In the genomic region with DNA sequence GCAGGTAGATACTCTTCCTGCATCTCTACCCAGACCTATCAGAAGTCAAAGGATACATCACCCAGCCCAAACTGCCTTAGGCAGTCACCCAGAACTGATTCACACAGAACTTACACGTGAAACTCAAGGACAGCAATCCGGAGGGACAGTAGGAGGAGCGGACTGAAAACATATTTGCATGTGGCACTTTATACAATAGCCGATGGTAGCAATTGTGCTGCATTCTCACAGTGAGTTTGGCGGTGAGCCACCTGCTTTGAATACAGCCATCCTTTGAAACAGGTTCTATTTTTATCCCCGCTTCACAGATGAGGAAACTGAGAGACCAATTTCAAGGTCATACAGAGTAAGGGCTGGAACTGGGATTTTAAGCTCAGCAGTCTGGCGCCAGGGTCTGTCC, we compare ENCODE assay signal across 16 cellular contexts.
DNase-seq lines count a peak whose midpoint lies in the region; ATAC-seq and TF ChIP-seq lines count a peak whose summit lies in the region.
"Had no signal": no experiment of that assay in that cellular context is flagged by ENCODE, and none has a peak within 500 bp of the region (broad histone marks: within the 10 kb centered on the region; RNA-seq: fewer than 3 reads in every experiment).

No MANE protein-coding gene starts in this region.

- intact Hi-C loops in testis (cut with DNase I; ENCODE audit: low total_unique reads): no loop called here

- no peak for TF ChIP-seq CTCF in testis (IDR thresholded peaks at IDR 0.05)

- no peaks in the 10 kb centered on the region for H3K36me3 ChIP-seq in testis (ENCODE audit: low read depth, missing control alignments)
- H3K36me3 ChIP-seq: pancreas, tibial nerve had no signal

- no peak overlapping the region for H3K4me3 ChIP-seq in testis
- H3K4me3 ChIP-seq: pancreas, tibial nerve had no signal

- peak; percentile 88 for ATAC-seq in HG03103 (IDR thresholded peaks at IDR 0.05; ENCODE audit: low read depth, unreplicated experiment)
- no peak for ATAC-seq in HG03097 (IDR thresholded peaks at IDR 0.05; ENCODE audit: low FRiP score, unreplicated experiment)
- ATAC-seq: activated CD4-positive, CD25-positive, alpha-beta regulatory T cell treated with anti-CD3 and anti-CD28 coated beads, Interleukin-2, amount 50 U/mL, for 24 hours; CD8-positive, alpha-beta T cell had no signal

- TF ChIP-seq POLR2A in testis (IDR thresholded peaks at IDR 0.05): no peak

- no peaks in the 10 kb centered on the region for H3K27me3 ChIP-seq in testis
- H3K27me3 ChIP-seq: pancreas, tibial nerve had no signal

- H3K9me3 ChIP-seq in testis: no peaks in the 10 kb centered on the region
- H3K9me3 ChIP-seq: pancreas had no signal

- WGBS in testis, 2 donors: 52 to 58% methylated on average over 7 of the region's 7 CpGs

- H3K4me1 ChIP-seq in testis: peaks cover 8% of the 10 kb centered on the region
- H3K4me1 ChIP-seq: pancreas had no signal

- peak overlapping the region in 1 of 2 donors; percentile 60 for H3K27ac ChIP-seq in testis
- H3K27ac ChIP-seq: 22Rv1, pancreas had no signal

- DNase-seq in DMS 273 (lab: John Stamatoyannopoulos, UW; ENCODE audit: unreplicated experiment) (peak; percentile 16), DMS 273 treated with DMSO at 0.1 percent for 48 hours (lab: John Stamatoyannopoulos, UW) (no peak), NCI-H526 treated with DMSO at 0.1 percent for 48 hours (lab: John Stamatoyannopoulos, UW) (peak; percentile 98), testis (peak; percentile 67), OCI-M2 (lab: John Stamatoyannopoulos, UW; ENCODE audit: unreplicated experiment) (no peak), LoVo (ENCODE audit: low spot score) (no peak)
- DNase-seq: activated T-cell treated with anti-CD3 and anti-CD28 coated beads, Interleukin-2, amount 50 U/mL, for 1 hour; CD8-positive, alpha-beta T cell; IMR-90; NCI-H1930 had no signal

Comparison
In these comparisons a context has a peak if more than half of its experiments do, and no peak if none do; other contexts are left out.
1. DNase-seq: peak in DMS 273 (single experiment), NCI-H526 treated with DMSO at 0.1 percent for 48 hours (single experiment) and testis (single experiment); none in DMS 273 treated with DMSO at 0.1 percent for 48 hours (single experiment), OCI-M2 (single experiment) and LoVo (single experiment).